In the genomic region with DNA sequence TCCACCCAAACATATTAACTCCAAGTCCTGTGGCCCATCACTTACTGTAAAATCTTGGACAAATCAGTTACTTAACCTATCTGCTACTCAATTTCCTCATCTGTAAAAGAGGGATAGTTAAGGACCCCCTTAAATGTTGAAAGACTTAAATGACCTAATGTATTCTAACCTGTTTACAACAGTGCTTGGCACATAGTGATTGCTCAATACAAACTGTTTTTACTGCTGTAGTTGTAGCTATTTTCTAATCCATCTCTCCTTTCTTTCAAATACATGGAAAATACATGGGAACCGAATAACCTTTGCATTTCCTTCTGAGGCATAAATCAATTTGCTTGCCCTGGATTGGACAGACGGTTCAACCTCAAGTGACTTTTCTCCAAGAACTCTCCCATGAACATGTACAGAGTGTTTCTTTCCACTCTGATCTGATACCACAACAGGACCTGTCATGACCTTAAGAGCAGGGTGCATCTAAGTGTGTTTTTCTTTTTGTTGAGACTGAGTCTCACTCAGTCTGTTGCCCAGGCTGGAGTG, we compare ENCODE assay signal across 17 cellular contexts. TPM values are rescaled to one million over a fixed set of nuclear protein-coding genes. Genes with fewer than 3 reads are reported as not detected.
DNase-seq lines count a peak whose midpoint lies in the region; ATAC-seq and TF ChIP-seq lines count a peak whose summit lies in the region.
"Had no signal": no experiment of that assay in that cellular context is flagged by ENCODE, and none has a peak within 500 bp of the region (broad histone marks: within the 10 kb centered on the region; RNA-seq: fewer than 3 reads in every experiment).

No MANE protein-coding gene starts in this region.

- no peaks in the 10 kb centered on the region for H3K9me3 ChIP-seq in right lobe of liver
- H3K9me3 ChIP-seq in vagina: no peaks in the 10 kb centered on the region

- H3K36me3 Mint-ChIP-seq in brain (peaks cover 2% of the 10 kb centered on the region), MCF 10A (ENCODE audit: insufficient read depth, unreplicated experiment) (peaks cover 6% of the 10 kb centered on the region)
- peaks cover 17% of the 10 kb centered on the region for H3K36me3 Mint-ChIP-seq in stimulated activated effector memory CD8-positive, alpha-beta T cell treated with anti-CD3 and anti-CD28 coated beads, Interleukin-12 subunit alpha, Interleukin-12 subunit beta, amount 100 ng/mL, for 72 hours
- H3K36me3 Mint-ChIP-seq in activated naive CD8-positive, alpha-beta T cell treated with anti-CD3 and anti-CD28 coated beads for 36 hours: no peaks in the 10 kb centered on the region

- WGBS in right lobe of liver (ENCODE audit: insufficient coverage, low coverage, low lambda C conversion rate, missing lambda C conversion rate): 37% methylated on average over 2 of the region's 2 CpGs

- H3K4me1 Mint-ChIP-seq in brain: peaks cover 75% of the 10 kb centered on the region
- H3K4me1 Mint-ChIP-seq in stimulated activated effector memory CD8-positive, alpha-beta T cell treated with anti-CD3 and anti-CD28 coated beads, Interleukin-12 subunit alpha, Interleukin-12 subunit beta, amount 100 ng/mL, for 72 hours: peaks cover 25% of the 10 kb centered on the region
- peaks cover 9% of the 10 kb centered on the region for H3K4me1 Mint-ChIP-seq in MCF 10A (ENCODE audit: insufficient read depth, unreplicated experiment)
- H3K4me1 Mint-ChIP-seq in activated naive CD8-positive, alpha-beta T cell treated with anti-CD3 and anti-CD28 coated beads for 36 hours: peaks cover 21% of the 10 kb centered on the region

- H3K27me3 Mint-ChIP-seq in brain: peaks cover 11% of the 10 kb centered on the region
- H3K27me3 Mint-ChIP-seq in MCF 10A (ENCODE audit: insufficient read depth, unreplicated experiment): no peaks in the 10 kb centered on the region
- no peaks in the 10 kb centered on the region for H3K27me3 Mint-ChIP-seq in activated naive CD8-positive, alpha-beta T cell treated with anti-CD3 and anti-CD28 coated beads for 36 hours

- POLR2A ChIA-PET in MCF 10A (lab: Yijun Ruan, JAX): interaction anchor here (3.1 kb wide), 1 partner anchor 25 kb away, joined by 14 read pairs; no protein-coding TSS in a partner anchor

- intact Hi-C loops in right lobe of liver (cut with DNase I): no loop called here
- intact Hi-C loops in vagina (cut with DNase I): no loop called here
- intact Hi-C loops in MCF 10A (cut with micrococcal nuclease): no loop called here

- peak; percentile 49 for DNase-seq in SIG-M5 treated with dmso at 0.1 percent for 504 hours (lab: John Stamatoyannopoulos, UW; ENCODE audit: unreplicated experiment)
- DNase-seq in SIG-M5 (lab: John Stamatoyannopoulos, UW): no peak
- no peak for DNase-seq in right lobe of liver
- DNase-seq in stimulated activated effector memory CD8-positive, alpha-beta T cell treated with anti-CD3 and anti-CD28 coated beads, Interleukin-12 subunit alpha, Interleukin-12 subunit beta, amount 100 ng/mL, for 72 hours (ENCODE audit: low spot score in 2 of 2): no peak
- DNase-seq in vagina (ENCODE audit: extremely low spot score in 2 of 2): no peak
- no peak for DNase-seq in MCF 10A (ENCODE audit: unreplicated experiment)
- no peak for DNase-seq in activated naive CD8-positive, alpha-beta T cell treated with anti-CD3 and anti-CD28 coated beads for 36 hours
- DNase-seq: COR-L47; DMS153; HCEC 1CT; NCI-H1930; NCI-H524; NK-92 treated with Interleukin-12 subunit alpha and Interleukin-12 subunit beta, amount 100 ng/mL, for 24 hours; OCI-M1 had no signal

- no peak for TF ChIP-seq POLR2A in right lobe of liver (IDR thresholded peaks at IDR 0.05)
- no peak for TF ChIP-seq POLR2A in vagina (IDR thresholded peaks at IDR 0.05)

- no peak for ATAC-seq in right lobe of liver
- no peak for ATAC-seq in stimulated activated effector memory CD8-positive, alpha-beta T cell treated with anti-CD3 and anti-CD28 coated beads, Interleukin-12 subunit alpha, Interleukin-12 subunit beta, amount 100 ng/mL, for 72 hours

- peak overlapping the region in 2 of 5 experiments; percentile 0 to 40 for H3K27ac Mint-ChIP-seq in brain
- peak overlapping the region; percentile 22 for H3K27ac Mint-ChIP-seq in stimulated activated effector memory CD8-positive, alpha-beta T cell treated with anti-CD3 and anti-CD28 coated beads, Interleukin-12 subunit alpha, Interleukin-12 subunit beta, amount 100 ng/mL, for 72 hours
- H3K27ac Mint-ChIP-seq in MCF 10A (ENCODE audit: low read depth, unreplicated experiment): no peak overlapping the region
- H3K27ac Mint-ChIP-seq in activated naive CD8-positive, alpha-beta T cell treated with anti-CD3 and anti-CD28 coated beads for 36 hours: no peak overlapping the region

- H3K4me3 Mint-ChIP-seq in brain (peak overlapping the region; percentile 27 to 96 (median 95)), MCF 10A (ENCODE audit: unreplicated experiment) (no peak overlapping the region)
- H3K4me3 Mint-ChIP-seq in stimulated activated effector memory CD8-positive, alpha-beta T cell treated with anti-CD3 and anti-CD28 coated beads, Interleukin-12 subunit alpha, Interleukin-12 subunit beta, amount 100 ng/mL, for 72 hours: no peak overlapping the region
- H3K4me3 Mint-ChIP-seq in activated naive CD8-positive, alpha-beta T cell treated with anti-CD3 and anti-CD28 coated beads for 36 hours: no peak overlapping the region

- peaks cover 0 to 39% (median 7%) of the 10 kb centered on the region in 4 donors for H3K4me1 ChIP-seq in right lobe of liver
- peaks cover 38% of the 10 kb centered on the region for H3K4me1 ChIP-seq in vagina

- H3K4me3 ChIP-seq in right lobe of liver (no peak overlapping the region), vagina (no peak overlapping the region)

- no peaks in the 10 kb centered on the region for H3K27me3 ChIP-seq in right lobe of liver
- H3K27me3 ChIP-seq in vagina: no peaks in the 10 kb centered on the region

- TF ChIP-seq CTCF in brain (conservative IDR thresholded peaks at IDR 0.05): no peak
- TF ChIP-seq CTCF in right lobe of liver (IDR thresholded peaks at IDR 0.05): no peak
- TF ChIP-seq CTCF in vagina (IDR thresholded peaks at IDR 0.05): no peak
- no peak for TF ChIP-seq CTCF in MCF 10A (IDR thresholded peaks at IDR 0.05; ENCODE audit: unreplicated experiment)

- no peaks in the 10 kb centered on the region for H3K36me3 ChIP-seq in right lobe of liver
- H3K36me3 ChIP-seq in vagina: no peaks in the 10 kb centered on the region

- H3K27ac ChIP-seq in right lobe of liver (peak overlapping the region in 2 of 3 donors; percentile 45 to 46), vagina (no peak overlapping the region)
- H3K27ac ChIP-seq: C4-2B, RWPE1 had no signal

- H3K9me3 Mint-ChIP-seq in brain (no peaks in the 10 kb centered on the region), MCF 10A (ENCODE audit: unreplicated experiment) (no peaks in the 10 kb centered on the region)
- no peaks in the 10 kb centered on the region for H3K9me3 Mint-ChIP-seq in stimulated activated effector memory CD8-positive, alpha-beta T cell treated with anti-CD3 and anti-CD28 coated beads, Interleukin-12 subunit alpha, Interleukin-12 subunit beta, amount 100 ng/mL, for 72 hours
- H3K9me3 Mint-ChIP-seq in activated naive CD8-positive, alpha-beta T cell treated with anti-CD3 and anti-CD28 coated beads for 36 hours: no peaks in the 10 kb centered on the region

- CTCF ChIA-PET in MCF 10A (lab: Yijun Ruan, JAX): interaction anchor here (0.6 kb wide), 1 partner anchor 174 kb away, joined by 3 read pairs; no protein-coding TSS in a partner anchor

- BruUV-seq in MCF 10A (replicated peaks; lab: Mats Ljungman, UMichigan): no TSS peak

RNA-seq across cellular contexts. Expression of gene LNPK, which starts 2.7 kb away (rescaled TPM):
- polyA plus RNA-seq in brain (ENCODE audit: insufficient read depth, low read depth, low replicate concordance): 7.0 TPM
- total RNA-seq in right lobe of liver (10 to 100 TPM; 12.9 to 30.7 (median 22.2) TPM), vagina (32.7 TPM), MCF 10A (2022) (21.8 and 23.3 TPM in 2 replicates)
- total RNA-seq in activated naive CD8-positive, alpha-beta T cell treated with anti-CD3 and anti-CD28 coated beads for 36 hours: 10 to 100 TPM; 35.7 to 42.1 TPM

Comparison
In these comparisons a context has a peak if more than half of its experiments do, and no peak if none do; other contexts are left out.
1. H3K4me3 Mint-ChIP-seq: peak in brain (5 of 5); none in stimulated activated effector memory CD8-positive, alpha-beta T cell treated with anti-CD3 and anti-CD28 coated beads, Interleukin-12 subunit alpha, Interleukin-12 subunit beta, amount 100 ng/mL, for 72 hours (single experiment), MCF 10A (single experiment) and activated naive CD8-positive, alpha-beta T cell treated with anti-CD3 and anti-CD28 coated beads for 36 hours (single experiment).